9 cellular contexts compared by ENCODE assay signal in the genomic region with DNA sequence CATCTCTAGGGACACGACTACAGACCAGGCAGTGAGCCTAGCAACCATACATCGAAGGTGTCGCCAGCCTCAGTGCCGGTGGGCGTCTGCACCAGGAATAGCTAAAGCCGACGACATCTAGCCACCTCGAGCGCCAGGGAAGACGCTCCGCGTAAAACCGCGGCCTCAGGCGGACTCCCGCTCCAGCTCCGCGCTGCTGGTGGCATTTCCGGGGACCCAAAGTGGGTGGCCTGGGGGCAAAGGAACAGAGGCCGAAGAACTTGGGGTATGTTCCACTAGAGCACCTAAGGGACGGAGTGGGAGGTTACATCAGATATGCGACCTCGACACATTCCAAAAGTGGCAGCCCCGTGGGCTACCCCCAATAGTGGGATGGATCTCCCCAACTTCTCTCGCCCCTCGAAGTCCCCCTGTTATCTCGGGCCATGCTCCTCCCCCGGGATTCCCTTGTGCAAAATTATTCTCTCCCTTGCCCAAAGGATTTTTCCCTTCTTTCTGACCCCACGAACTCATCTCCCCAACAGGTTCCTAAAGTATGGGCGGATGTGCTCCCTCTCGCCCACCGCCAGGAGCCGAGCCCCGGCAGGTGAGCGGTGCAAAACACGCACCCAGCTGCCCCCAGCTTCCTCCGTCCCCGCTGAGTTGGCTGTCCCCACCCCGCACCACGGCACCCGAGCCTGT. TPM values are rescaled to one million over a fixed set of nuclear protein-coding genes. Genes with fewer than 3 reads are reported as not detected.
DNase-seq lines count a peak whose midpoint lies in the region; ATAC-seq and TF ChIP-seq lines count a peak whose summit lies in the region.
"Had no signal": no experiment of that assay in that cellular context is flagged by ENCODE, and none has a peak within 500 bp of the region (broad histone marks: within the 10 kb centered on the region; RNA-seq: fewer than 3 reads in every experiment).

No MANE protein-coding gene starts in this region.

- no peak overlapping the region for H3K14ac ChIP-seq in H9 (ENCODE audit: insufficient read depth, low read length)

- H3K4me3 ChIP-seq in iPS-18a (ENCODE audit: low read length) = peak overlapping the region; percentile 70
- H3K4me3 ChIP-seq in spleen = peak overlapping the region; percentile 33 to 78 (median 56)

- H3K79me1 ChIP-seq in H9 (ENCODE audit: insufficient read depth, low read depth, low read length, poor library complexity, severe bottlenecking) = no peaks in the 10 kb centered on the region

- H2BK15ac ChIP-seq in H9 (ENCODE audit: low read depth, low read length) = no peak overlapping the region

- no peak overlapping the region for H4K91ac ChIP-seq in H9 (ENCODE audit: insufficient read length, low read depth, low read length)

- no peak overlapping the region for H2BK5ac ChIP-seq in H9 (ENCODE audit: insufficient read length, low read length)

- H3K4me3 Mint-ChIP-seq in H9 = peak overlapping the region; percentile 88 to 100
- peak overlapping the region; percentile 25 for H3K4me3 Mint-ChIP-seq in activated T-helper 17 cell treated with anti-CD3 and anti-CD28 coated beads, Interleukin-2, amount 50 U/mL, for 72 hours

- DNase-seq in H9 (peak; percentile 46), spleen (no peak), iPS-NIHi11 (ENCODE audit: low spot score) (no peak), NCI-H2171 treated with DMSO at 0.1 percent for 48 hours (lab: John Stamatoyannopoulos, UW) (no peak)
- DNase-seq: NCI-H1694 treated with DMSO at 0.1 percent for 48 hours had no signal

- H4K5ac ChIP-seq in H9 (ENCODE audit: insufficient read length, low read depth, low read length) = no peak overlapping the region

- no peaks in the 10 kb centered on the region for H3K9me3 ChIP-seq in H9 (ENCODE audit: control insufficient read depth, low read depth, low read length)
- H3K9me3 ChIP-seq in iPS-18a (ENCODE audit: control insufficient read depth, low read depth, low read length) = no peaks in the 10 kb centered on the region
- no peaks in the 10 kb centered on the region for H3K9me3 ChIP-seq in spleen

- no peak for TF ChIP-seq POLR2A in spleen (IDR thresholded peaks at IDR 0.05)

- H2BK20ac ChIP-seq in H9 (ENCODE audit: low read depth, low read length, poor library complexity, severe bottlenecking) = no peak overlapping the region

- H3K27me3 ChIP-seq in H9 (ENCODE audit: insufficient read depth, low read length) (peaks cover 40% of the 10 kb centered on the region), iPS-18a (ENCODE audit: control insufficient read depth, insufficient read depth, low read length) (peaks cover 72% of the 10 kb centered on the region), spleen (replicated peaks in 1 of 7) (peaks cover 2 to 75% (median 53%) of the 10 kb centered on the region in 7 donors)

- no peak overlapping the region for H2BK120ac ChIP-seq in H9 (ENCODE audit: low read depth, low read length, poor library complexity, severe bottlenecking)

- H2AK5ac ChIP-seq in H9 (ENCODE audit: insufficient read length, low read length) = no peak overlapping the region

- no CpG with 5 or more reads among the region's 41 CpGs for WGBS in H9 (ENCODE audit: extremely low coverage, insufficient read length, low lambda C conversion rate)
- WGBS in spleen, 5 donors = 4 to 7% (median 6%) methylated on average over 35 to 41 of the region's 41 CpGs

- no peak for ATAC-seq in activated T-helper 17 cell treated with anti-CD3 and anti-CD28 coated beads, Interleukin-2, amount 50 U/mL, for 72 hours (replicated peaks)
- no peak for ATAC-seq in GM21526 (IDR thresholded peaks at IDR 0.05; ENCODE audit: low FRiP score, unreplicated experiment)
- ATAC-seq in GM19023 (IDR thresholded peaks at IDR 0.05; ENCODE audit: unreplicated experiment) = no peak

- no peaks in the 10 kb centered on the region for H3K9me3 Mint-ChIP-seq in H9
- H3K9me3 Mint-ChIP-seq in activated T-helper 17 cell treated with anti-CD3 and anti-CD28 coated beads, Interleukin-2, amount 50 U/mL, for 72 hours = no peaks in the 10 kb centered on the region

- H3K4me2 ChIP-seq in H9 (ENCODE audit: insufficient read depth, insufficient read length, low read length) = peak overlapping the region; percentile 69

- no peaks in the 10 kb centered on the region; a peak in 1 of 7 replicates for H3K36me3 Mint-ChIP-seq in H9 (ENCODE audit: insufficient read depth in 1 of 3, low read depth in 3 of 3)
- H3K36me3 Mint-ChIP-seq in activated T-helper 17 cell treated with anti-CD3 and anti-CD28 coated beads, Interleukin-2, amount 50 U/mL, for 72 hours (ENCODE audit: low read depth) = no peaks in the 10 kb centered on the region

- intact Hi-C loops in spleen (cut with DNase I; ENCODE audit: low total_unique reads) = no loop called here

- H3K36me3 ChIP-seq in iPS-18a (ENCODE audit: control insufficient read depth, low read depth, low read length) (no peaks in the 10 kb centered on the region), spleen (no peaks in the 10 kb centered on the region)

- no peak overlapping the region for H3K4ac ChIP-seq in H9 (ENCODE audit: low read depth, low read length)

- peaks cover 83% of the 10 kb centered on the region for H3K27me3 Mint-ChIP-seq in H9 (ENCODE audit: low read depth)
- H3K27me3 Mint-ChIP-seq in activated T-helper 17 cell treated with anti-CD3 and anti-CD28 coated beads, Interleukin-2, amount 50 U/mL, for 72 hours = peaks cover 63% of the 10 kb centered on the region

- H4K20me1 ChIP-seq in H9 (ENCODE audit: control insufficient read depth, insufficient read depth, insufficient read length) = no peaks in the 10 kb centered on the region

- H3K27ac ChIP-seq in H9 (ENCODE audit: insufficient read length, low read depth, low read length) (no peak overlapping the region), iPS-18a (ENCODE audit: low read length) (no peak overlapping the region), spleen (peak overlapping the region in 3 of 8 donors; percentile 41 to 80 (median 77))

- no peak overlapping the region for H3K23ac ChIP-seq in H9 (ENCODE audit: insufficient read length, low read depth, low read length)

- H3T11ph ChIP-seq in H9 (ENCODE audit: low read length) = no peak overlapping the region

- H3K56ac ChIP-seq in H9 (ENCODE audit: insufficient read length, low read depth, low read length) = no peak overlapping the region

- no peak overlapping the region for H2AFZ ChIP-seq in H9 (ENCODE audit: low read length)

- H3K4me1 ChIP-seq in H9 (ENCODE audit: insufficient read depth, low read length) (no peaks in the 10 kb centered on the region; the same call in 1 of the 2 replicates), iPS-18a (ENCODE audit: control insufficient read depth, low read depth, low read length) (peaks cover 17% of the 10 kb centered on the region), spleen (peaks cover 9 to 42% (median 31%) of the 10 kb centered on the region in 6 donors)

- no peak overlapping the region; a peak in 1 of 7 replicates for H3K27ac Mint-ChIP-seq in H9
- no peak overlapping the region for H3K27ac Mint-ChIP-seq in activated T-helper 17 cell treated with anti-CD3 and anti-CD28 coated beads, Interleukin-2, amount 50 U/mL, for 72 hours

- no peak overlapping the region for H3K18ac ChIP-seq in H9 (ENCODE audit: insufficient read length, low read depth, low read length)

- H4K8ac ChIP-seq in H9 (replicated peaks; ENCODE audit: insufficient read length, low read depth, low read length) = no peak overlapping the region

- H3K79me2 ChIP-seq in H9 (ENCODE audit: insufficient read depth, low read length) = no peaks in the 10 kb centered on the region

- peaks cover 20% of the 10 kb centered on the region for H3K23me2 ChIP-seq in H9 (ENCODE audit: insufficient read length, low read depth, low read length, poor library complexity, severe bottlenecking)

- no peak overlapping the region for H2BK12ac ChIP-seq in H9 (ENCODE audit: insufficient read length, low read depth, low read length)

- peak; percentile 46 for TF ChIP-seq CTCF in H9 (conservative IDR thresholded peaks at IDR 0.05)
- no peak for TF ChIP-seq CTCF in spleen (IDR thresholded peaks at IDR 0.05 in 8 of 11, conservative IDR thresholded peaks at IDR 0.05 in 3 of 11)

- H3K9ac ChIP-seq in H9 (ENCODE audit: extremely low read depth, insufficient read length, low read length) = no peak overlapping the region
- H3K9ac ChIP-seq in iPS-18a (ENCODE audit: low read length) = no peak overlapping the region

- peaks cover 27 to 31% of the 10 kb centered on the region in 2 experiments for H3K4me1 Mint-ChIP-seq in H9
- no peaks in the 10 kb centered on the region for H3K4me1 Mint-ChIP-seq in activated T-helper 17 cell treated with anti-CD3 and anti-CD28 coated beads, Interleukin-2, amount 50 U/mL, for 72 hours

RNA-seq across cellular contexts. Expression of gene KCNMA1, which starts 1.2 kb away (rescaled TPM):
- total RNA-seq in H9 (2021) (1.7 and 2.0 TPM in 2 replicates), spleen (100 to 1,000 TPM in 2 of 7 donors, 10 to 100 TPM in 5; 39.6 to 114 (median 63.6) TPM)
- total RNA-seq in activated T-helper 17 cell treated with anti-CD3 and anti-CD28 coated beads, Interleukin-2, amount 50 U/mL, for 72 hours = under 1 TPM; 0.48 to 0.56 TPM
- polyA plus RNA-seq in spleen = 10 to 100 TPM in 1 of 3 donors, 1 to 10 TPM in 2; 9.3 to 21.7 (median 10.0) TPM

Comparison
In these comparisons a context has a peak if more than half of its experiments do, and no peak if none do; other contexts are left out.
1. RNA of gene KCNMA1, which starts 1.2 kb away (total RNA-seq): 39.6 to 114 TPM in spleen; 1.7 to 2.0 TPM in H9 and 0.48 to 0.56 TPM in activated T-helper 17 cell treated with anti-CD3 and anti-CD28 coated beads, Interleukin-2, amount 50 U/mL, for 72 hours; every median in the first group is over 10 times any median in the second.